ENCODE assay signal across 19 cellular contexts in the genomic region with DNA sequence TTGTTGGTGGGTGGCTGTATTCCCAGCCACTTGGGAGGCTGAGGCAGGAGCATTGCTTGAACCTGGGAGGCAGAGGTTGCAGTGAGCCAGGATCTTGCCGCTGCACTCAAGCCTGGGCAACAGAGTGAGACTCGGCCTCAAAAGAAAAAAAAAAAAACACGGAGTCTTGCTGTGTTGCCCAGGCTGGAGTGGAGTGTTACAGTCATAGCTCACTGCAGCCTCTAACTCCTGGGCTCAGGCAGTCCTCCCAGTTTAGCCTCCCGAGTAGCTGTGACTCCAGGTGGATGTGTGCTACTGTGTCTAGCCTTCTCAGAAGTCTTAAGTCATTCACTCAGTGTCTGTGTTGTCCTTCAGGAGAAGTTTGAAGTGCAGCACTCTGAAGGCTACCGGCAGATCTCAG. TPM values are rescaled to one million over a fixed set of nuclear protein-coding genes. Genes with fewer than 3 reads are reported as not detected.
A peak's percentile ranks its signal among the peaks of the same experiment; 100 is the strongest.
DNase-seq lines count a peak whose midpoint lies in the region; ATAC-seq and TF ChIP-seq lines count a peak whose summit lies in the region.
"Had no signal": no experiment of that assay in that cellular context is flagged by ENCODE, and none has a peak within 500 bp of the region (broad histone marks: within the 10 kb centered on the region; RNA-seq: fewer than 3 reads in every experiment).

No MANE protein-coding gene starts in this region.

- H3K27ac ChIP-seq in CD4-positive, alpha-beta T cell (ENCODE audit: low read depth, low read length), result no peak overlapping the region
- peak overlapping the region; percentile 98 for H3K27ac ChIP-seq in angular gyrus (ENCODE audit: low read depth, low read length)
- H3K27ac ChIP-seq in tibial artery, result no peak overlapping the region
- H3K27ac ChIP-seq in body of pancreas, result no peak overlapping the region

- no peaks in the 10 kb centered on the region for H3K27me3 ChIP-seq in CD4-positive, alpha-beta T cell (ENCODE audit: control insufficient read depth, insufficient read depth, low read length)
- H3K27me3 ChIP-seq in tibial artery (no peaks in the 10 kb centered on the region), body of pancreas (no peaks in the 10 kb centered on the region)
- H3K27me3 ChIP-seq: BE2C had no signal

- 89 to 93% methylated on average over 5 of the region's 5 CpGs for WGBS in body of pancreas, 2 donors

- CTCF ChIA-PET in CD4-positive, alpha-beta T cell (lab: Charles Lee), result no interaction called here

- peaks cover 66% of the 10 kb centered on the region for H3K36me3 Mint-ChIP-seq in T-helper 2 cell treated with Interferon-gamma antibody and Interleukin-4, amounts not matched to agents 5 μg/mL and 100 μg/mL, for 36 hours (ENCODE audit: low read depth)
- H3K36me3 Mint-ChIP-seq in CD4-positive, alpha-beta T cell (ENCODE audit: low read depth), result peaks cover 65% of the 10 kb centered on the region
- peaks cover 45% of the 10 kb centered on the region for H3K36me3 Mint-ChIP-seq in nephron progenitor cell (ENCODE audit: low read depth)

- no peak for DNase-seq in T-helper 2 cell treated with Interferon-gamma antibody and Interleukin-4, amounts not matched to agents 5 μg/mL and 100 μg/mL, for 36 hours (ENCODE audit: low spot score)
- DNase-seq in T-helper 2 cell (no peak), nephron progenitor cell (no peak), tibial artery (no peak), body of pancreas (no peak)
- no peak for DNase-seq in CD4-positive, alpha-beta T cell
- DNase-seq: 8988T, BE2C, GF-D8, NCI-H1417 treated with DMSO at 0.1 percent for 48 hours, NCI-H2029, NCI-H2171 treated with DMSO at 0.1 percent for 48 hours, NCI-H774, RPMI8226 had no signal

- no peak overlapping the region for H3K4me3 Mint-ChIP-seq in T-helper 2 cell treated with Interferon-gamma antibody and Interleukin-4, amounts not matched to agents 5 μg/mL and 100 μg/mL, for 36 hours
- no peak overlapping the region for H3K4me3 Mint-ChIP-seq in CD4-positive, alpha-beta T cell
- no peak overlapping the region for H3K4me3 Mint-ChIP-seq in nephron progenitor cell
- H3K4me3 Mint-ChIP-seq: GM23338 had no signal

- H3K4me1 ChIP-seq in tibial artery, result peaks cover 0 to 18% (median 6%) of the 10 kb centered on the region in 4 donors
- no peaks in the 10 kb centered on the region for H3K4me1 ChIP-seq in body of pancreas
- H3K4me1 ChIP-seq: BE2C had no signal

- peak overlapping the region; percentile 2 for H3K27ac Mint-ChIP-seq in T-helper 2 cell treated with Interferon-gamma antibody and Interleukin-4, amounts not matched to agents 5 μg/mL and 100 μg/mL, for 36 hours
- H3K27ac Mint-ChIP-seq in CD4-positive, alpha-beta T cell, result peak overlapping the region; percentile 42
- peak overlapping the region; percentile 70 for H3K27ac Mint-ChIP-seq in nephron progenitor cell

- POLR2A ChIA-PET in CD4-positive, alpha-beta T cell (lab: Charles Lee), result no interaction called here

- no peaks in the 10 kb centered on the region for H3K27me3 Mint-ChIP-seq in T-helper 2 cell treated with Interferon-gamma antibody and Interleukin-4, amounts not matched to agents 5 μg/mL and 100 μg/mL, for 36 hours (ENCODE audit: low read depth)
- H3K27me3 Mint-ChIP-seq in CD4-positive, alpha-beta T cell, result no peaks in the 10 kb centered on the region
- no peaks in the 10 kb centered on the region for H3K27me3 Mint-ChIP-seq in nephron progenitor cell (ENCODE audit: low read depth, poor library complexity)

- no peaks in the 10 kb centered on the region for H3K9me3 Mint-ChIP-seq in T-helper 2 cell treated with Interferon-gamma antibody and Interleukin-4, amounts not matched to agents 5 μg/mL and 100 μg/mL, for 36 hours
- H3K9me3 Mint-ChIP-seq in CD4-positive, alpha-beta T cell, result no peaks in the 10 kb centered on the region
- no peaks in the 10 kb centered on the region for H3K9me3 Mint-ChIP-seq in nephron progenitor cell
- H3K9me3 Mint-ChIP-seq: GM23338 had no signal

- intact Hi-C loops in CD4-positive, alpha-beta T cell (cut with DNase I, micrococcal nuclease), result loop anchor here in 1 of 2 experiments (10.0 kb wide), 1 partner anchor 207 kb away; the partner anchor contains the start of gene CEP20
- intact Hi-C loops in tibial artery (cut with DNase I; ENCODE audit: low total_unique reads) (no loop called here), body of pancreas (cut with DNase I) (no loop called here)

- H3K9me3 ChIP-seq in CD4-positive, alpha-beta T cell (ENCODE audit: control insufficient read depth, low read length), result no peaks in the 10 kb centered on the region
- H3K9me3 ChIP-seq in tibial artery, result no peaks in the 10 kb centered on the region
- H3K9me3 ChIP-seq in body of pancreas, result no peaks in the 10 kb centered on the region
- H3K9me3 ChIP-seq: BE2C had no signal

- H3K4me3 ChIP-seq in tibial artery (no peak overlapping the region), body of pancreas (no peak overlapping the region)
- H3K4me3 ChIP-seq: GM23338, K562 had no signal

- peaks cover 31% of the 10 kb centered on the region for H3K4me1 Mint-ChIP-seq in T-helper 2 cell treated with Interferon-gamma antibody and Interleukin-4, amounts not matched to agents 5 μg/mL and 100 μg/mL, for 36 hours (ENCODE audit: low read depth)
- peaks cover 31% of the 10 kb centered on the region for H3K4me1 Mint-ChIP-seq in CD4-positive, alpha-beta T cell (ENCODE audit: low read depth)
- H3K4me1 Mint-ChIP-seq in nephron progenitor cell, result peaks cover 32% of the 10 kb centered on the region

- H3K36me3 ChIP-seq in tibial artery, result peaks cover 0 to 44% (median 31%) of the 10 kb centered on the region in 3 donors
- no peaks in the 10 kb centered on the region for H3K36me3 ChIP-seq in body of pancreas (replicated peaks in 1 of 2; ENCODE audit: insufficient read depth in 1 of 2, low read depth in 2 of 2)

- ATAC-seq in CD4-positive, alpha-beta T cell (ENCODE audit: poor library complexity), result no peak
- no peak for ATAC-seq in HG03175 (IDR thresholded peaks at IDR 0.05; ENCODE audit: unreplicated experiment)
- ATAC-seq in body of pancreas, result no peak
- ATAC-seq: GM23338, HCT116, K562 had no signal

- TF ChIP-seq POLR2A in body of pancreas (IDR thresholded peaks at IDR 0.05), result no peak

- no peak for TF ChIP-seq CTCF in CD4-positive, alpha-beta T cell (IDR thresholded peaks at IDR 0.05)
- TF ChIP-seq CTCF in nephron progenitor cell (IDR thresholded peaks at IDR 0.05), result no peak
- no peak for TF ChIP-seq CTCF in tibial artery (IDR thresholded peaks at IDR 0.05)
- TF ChIP-seq CTCF in body of pancreas (IDR thresholded peaks at IDR 0.05), result no peak

RNA-seq across cellular contexts. Expression of gene NDE1, which starts 27.4 kb away (rescaled TPM):
- total RNA-seq in CD4-positive, alpha-beta T cell, result 100 to 1,000 TPM in 1 of 2 experiments, 10 to 100 TPM in 1; 96.6 to 106 TPM
- total RNA-seq in body of pancreas, result 10 to 100 TPM; 11.2 to 37.9 TPM

RNA-seq across cellular contexts. Expression of gene MARF1, which starts 34.5 kb away (rescaled TPM):
- total RNA-seq in CD4-positive, alpha-beta T cell, result 100 to 1,000 TPM; 156 to 157 TPM
- 10 to 100 TPM; 28.0 to 33.2 TPM for total RNA-seq in body of pancreas

Comparison
In these comparisons a context has a peak if more than half of its experiments do, and no peak if none do; other contexts are left out.
1. H3K27ac Mint-ChIP-seq: peak in every context shown above with its lines; median percentile 70 in nephron progenitor cell; 42 in CD4-positive, alpha-beta T cell; 2 in T-helper 2 cell treated with Interferon-gamma antibody and Interleukin-4, amounts not matched to agents 5 μg/mL and 100 μg/mL, for 36 hours.
2. RNA of gene MARF1, which starts 34.5 kb away (total RNA-seq): 156 to 157 TPM in CD4-positive, alpha-beta T cell; 28.0 to 33.2 TPM in body of pancreas; every median in the first group is over 4 times any median in the second.